ENCODE assay signal across 1 cellular context in genomic region chr2:29262681-29263260, GRCh38.
TF ChIP-seq lines count a peak whose summit lies in the region.

No MANE protein-coding gene starts in this region.

TF ChIP-seq in WTC11, 78 proteins besides CTCF, POLR2A, EP300 and RAD21 (continued from another document):
- TF ChIP-seq AR (CRISPR knock-in tag; IDR thresholded peaks at IDR 0.05) (no peak), ZNF416 (CRISPR knock-in tag; IDR thresholded peaks at IDR 0.05) (no peak), IRF2 (CRISPR knock-in tag; IDR thresholded peaks at IDR 0.05; ENCODE audit: borderline replicate concordance, low read depth) (no peak)
